9 cellular contexts compared by ENCODE assay signal in genomic region chr22:20567993-20568417, GRCh38.
DNase-seq lines count a peak whose midpoint lies in the region; ATAC-seq, FAIRE-seq and TF ChIP-seq lines count a peak whose summit lies in the region.
"Had no signal": no experiment of that assay in that cellular context is flagged by ENCODE, and none has a peak within 500 bp of the region (broad histone marks: within the 10 kb centered on the region; RNA-seq: fewer than 3 reads in every experiment).

No MANE protein-coding gene starts in this region.

- intact Hi-C loops in vagina (cut with DNase I): no loop called here

- H3K4me1 Mint-ChIP-seq in stimulated activated naive CD8-positive, alpha-beta T cell treated with anti-CD3 and anti-CD28 coated beads, Interleukin-15, Interleukin-2, amounts not matched to agents 100 ng/mL and 50 ng/mL, for 24 hours (ENCODE audit: low read depth): peaks cover 87% of the 10 kb centered on the region
- peaks cover 88% of the 10 kb centered on the region for H3K4me1 Mint-ChIP-seq in stimulated activated naive CD8-positive, alpha-beta T cell treated with anti-CD3 and anti-CD28 coated beads, Interleukin-15, amount 100 ng/mL, for 72 hours

- H3K27ac ChIP-seq in keratinocyte (ENCODE audit: control insufficient read depth, insufficient read depth, low read length) (peak overlapping the region; percentile 29), vagina (peak overlapping the region; percentile 71)

- dilution Hi-C loops in keratinocyte (cut with MboI; ENCODE audit: extremely low pct_ligation_motif_present, low sequenced_read_pairs): no loop called here

- in situ Hi-C loops in astrocyte of the cerebellum (cut with HindIII; ENCODE audit: low sequenced_read_pairs): no loop called here

- H3K27me3 ChIP-seq in keratinocyte (ENCODE audit: control insufficient read depth, extremely low read depth, insufficient read depth, low read length) (no peaks in the 10 kb centered on the region), vagina (no peaks in the 10 kb centered on the region)

- peak; percentile 23 for FAIRE-seq in keratinocyte (lab: Jason Lieb, UNC)
- no peak for FAIRE-seq in GM12892 (lab: Jason Lieb, UNC)

- H3K4me3 Mint-ChIP-seq in stimulated activated naive CD8-positive, alpha-beta T cell treated with anti-CD3 and anti-CD28 coated beads, Interleukin-15, Interleukin-2, amounts not matched to agents 100 ng/mL and 50 ng/mL, for 24 hours: no peak overlapping the region
- H3K4me3 Mint-ChIP-seq in stimulated activated naive CD8-positive, alpha-beta T cell treated with anti-CD3 and anti-CD28 coated beads, Interleukin-15, amount 100 ng/mL, for 72 hours: no peak overlapping the region

- H3K79me2 ChIP-seq in keratinocyte (ENCODE audit: control insufficient read depth, insufficient read depth, low read length): peaks cover 22% of the 10 kb centered on the region

- H3K4me2 ChIP-seq in keratinocyte (ENCODE audit: control insufficient read depth, extremely low read depth, insufficient read depth, low read depth, low read length): peak overlapping the region; percentile 29

- H3K4me1 ChIP-seq in keratinocyte (ENCODE audit: control insufficient read depth, extremely low read depth, insufficient read depth, low read length): peaks cover 57% of the 10 kb centered on the region
- H3K4me1 ChIP-seq in vagina: peaks cover 66% of the 10 kb centered on the region

- peaks cover 10% of the 10 kb centered on the region for H3K9me1 ChIP-seq in keratinocyte (ENCODE audit: control insufficient read depth, extremely low read depth, insufficient read depth, low read length)

- peak overlapping the region; percentile 30 for H3K9ac ChIP-seq in keratinocyte (ENCODE audit: control insufficient read depth, extremely low read depth, insufficient read depth, low read length)

- H4K20me1 ChIP-seq in keratinocyte (ENCODE audit: control insufficient read depth, extremely low read depth, insufficient read depth, low read length): peaks cover 40% of the 10 kb centered on the region

- peak overlapping the region; percentile 15 for H3K27ac Mint-ChIP-seq in stimulated activated naive CD8-positive, alpha-beta T cell treated with anti-CD3 and anti-CD28 coated beads, Interleukin-15, Interleukin-2, amounts not matched to agents 100 ng/mL and 50 ng/mL, for 24 hours
- no peak overlapping the region for H3K27ac Mint-ChIP-seq in stimulated activated naive CD8-positive, alpha-beta T cell treated with anti-CD3 and anti-CD28 coated beads, Interleukin-15, amount 100 ng/mL, for 72 hours

- H3K4me3 ChIP-seq in astrocyte of the cerebellum (ENCODE audit: low read depth, low read length) (no peak overlapping the region), keratinocyte (ENCODE audit: control insufficient read depth in 2 of 3, extremely low read depth in 1 of 3, insufficient read depth in 2 of 3, low read depth in 1 of 3, low read length in 3 of 3) (no peak overlapping the region), vagina (no peak overlapping the region)

- TF ChIP-seq CTCF in astrocyte of the cerebellum (IDR thresholded peaks at IDR 0.05; ENCODE audit: low read depth, low read length, missing control alignments) (peak; percentile 60), keratinocyte (optimal IDR thresholded peaks at IDR 0.05 in 1 of 3, IDR thresholded peaks at IDR 0.05 in 1 of 3, conservative IDR thresholded peaks at IDR 0.05 in 1 of 3; ENCODE audit: extremely low read depth in 1 of 3, insufficient read depth in 2 of 3, low read length in 3 of 3) (peak; percentile 38 to 58 (median 57)), vagina (IDR thresholded peaks at IDR 0.05) (no peak)

- no peak overlapping the region for H2AFZ ChIP-seq in keratinocyte (ENCODE audit: control insufficient read depth, low read length)

- peaks cover 88% of the 10 kb centered on the region for H3K36me3 Mint-ChIP-seq in stimulated activated naive CD8-positive, alpha-beta T cell treated with anti-CD3 and anti-CD28 coated beads, Interleukin-15, Interleukin-2, amounts not matched to agents 100 ng/mL and 50 ng/mL, for 24 hours (ENCODE audit: low read depth)

- H3K27me3 Mint-ChIP-seq in stimulated activated naive CD8-positive, alpha-beta T cell treated with anti-CD3 and anti-CD28 coated beads, Interleukin-15, Interleukin-2, amounts not matched to agents 100 ng/mL and 50 ng/mL, for 24 hours: no peaks in the 10 kb centered on the region
- no peaks in the 10 kb centered on the region for H3K27me3 Mint-ChIP-seq in stimulated activated naive CD8-positive, alpha-beta T cell treated with anti-CD3 and anti-CD28 coated beads, Interleukin-15, amount 100 ng/mL, for 72 hours

- TF ChIP-seq POLR2A in vagina (IDR thresholded peaks at IDR 0.05) (no peak), GM12892 (IDR thresholded peaks at IDR 0.05; ENCODE audit: low read depth, low read length) (no peak)

- H3K36me3 ChIP-seq in keratinocyte (ENCODE audit: control insufficient read depth in 2 of 2, extremely low read depth in 1 of 2, insufficient read depth in 2 of 2, low read length in 2 of 2) (peaks cover 43 to 65% of the 10 kb centered on the region in 2 experiments), vagina (peaks cover 0 to 50% of the 10 kb centered on the region in 2 donors)

- H3K9me3 ChIP-seq in keratinocyte (ENCODE audit: control insufficient read depth, low read depth, low read length) (no peaks in the 10 kb centered on the region), vagina (no peaks in the 10 kb centered on the region)

- no peak for DNase-seq in stimulated activated naive CD8-positive, alpha-beta T cell treated with anti-CD3 and anti-CD28 coated beads, Interleukin-15, amount 100 ng/mL, for 72 hours
- DNase-seq in astrocyte of the cerebellum (ENCODE audit: low read depth) (no peak), keratinocyte (ENCODE audit: low read depth, low spot score) (no peak), vagina (ENCODE audit: extremely low spot score in 2 of 2) (no peak), GM12892 (ENCODE audit: insufficient read length) (no peak)
- DNase-seq: retina had no signal

- no peak for ATAC-seq in stimulated activated naive CD8-positive, alpha-beta T cell treated with anti-CD3 and anti-CD28 coated beads, Interleukin-15, amount 100 ng/mL, for 72 hours
- ATAC-seq in GM21367 (IDR thresholded peaks at IDR 0.05; ENCODE audit: unreplicated experiment) (no peak), HG03097 (IDR thresholded peaks at IDR 0.05; ENCODE audit: low FRiP score, unreplicated experiment) (no peak)

- no peaks in the 10 kb centered on the region for H3K9me3 Mint-ChIP-seq in stimulated activated naive CD8-positive, alpha-beta T cell treated with anti-CD3 and anti-CD28 coated beads, Interleukin-15, Interleukin-2, amounts not matched to agents 100 ng/mL and 50 ng/mL, for 24 hours
- H3K9me3 Mint-ChIP-seq in stimulated activated naive CD8-positive, alpha-beta T cell treated with anti-CD3 and anti-CD28 coated beads, Interleukin-15, amount 100 ng/mL, for 72 hours: no peaks in the 10 kb centered on the region

Comparison
In these comparisons a context has a peak if more than half of its experiments do, and no peak if none do; other contexts are left out.
1. CTCF ChIP-seq: peak in astrocyte of the cerebellum (single experiment) and keratinocyte (3 of 3); none in vagina (0 of 3).